Comparison of ENCODE assay signal across 28 cellular contexts in the genomic region with DNA sequence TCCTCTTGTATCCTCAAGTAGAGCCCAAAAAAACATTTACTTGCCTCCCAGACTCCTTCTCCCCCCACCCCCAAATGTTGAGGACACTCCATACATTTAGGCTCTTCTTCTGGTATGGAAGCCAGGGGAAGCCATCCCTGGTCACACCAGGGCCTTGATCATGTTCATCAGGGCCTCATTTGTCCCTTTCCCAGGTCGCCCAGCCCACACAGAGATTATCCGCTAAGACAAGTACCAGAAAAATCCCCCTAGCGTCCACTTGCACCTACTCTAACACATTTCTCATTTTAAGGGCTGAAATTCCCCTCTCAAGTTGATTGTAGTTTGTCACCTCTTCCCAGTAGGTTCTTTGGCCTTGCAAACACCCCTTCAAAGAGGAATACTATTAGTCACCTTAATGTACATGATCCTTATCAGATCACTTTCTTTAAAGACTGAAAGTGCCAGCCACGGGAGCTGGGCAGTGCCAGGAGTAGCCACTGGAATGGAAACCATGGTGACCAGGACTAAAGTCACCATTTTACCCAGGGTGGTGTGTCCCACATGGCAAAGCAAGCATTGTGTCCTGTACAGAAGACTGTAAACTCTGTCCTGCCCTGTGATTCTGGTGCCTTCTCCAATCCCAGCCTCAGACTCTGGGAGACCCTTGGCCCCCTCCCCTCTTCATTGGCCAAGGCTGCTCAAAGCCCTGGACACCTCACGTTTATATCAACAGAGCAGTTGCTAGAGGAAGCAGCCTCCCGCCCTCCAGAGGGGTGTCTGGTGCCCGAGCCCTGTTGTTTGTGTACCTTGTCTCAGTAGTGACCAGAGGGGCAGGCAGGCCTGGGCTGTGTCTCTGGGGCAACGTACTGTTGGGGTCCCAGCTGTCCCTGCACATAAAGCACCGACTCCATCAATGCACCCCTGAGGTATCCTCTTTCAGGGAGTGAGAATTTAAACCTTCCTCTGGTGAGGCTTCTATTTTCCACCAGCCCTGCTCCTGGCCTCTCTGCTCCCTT. TPM values are rescaled to one million over a fixed set of nuclear protein-coding genes. Genes with fewer than 3 reads are reported as not detected.
A peak's percentile ranks its signal among the peaks of the same experiment; 100 is the strongest.
DNase-seq lines count a peak whose midpoint lies in the region; ATAC-seq and TF ChIP-seq lines count a peak whose summit lies in the region.
"Had no signal": no experiment of that assay in that cellular context is flagged by ENCODE, and none has a peak within 500 bp of the region (broad histone marks: within the 10 kb centered on the region; RNA-seq: fewer than 3 reads in every experiment).

No MANE protein-coding gene starts in this region.

- H3K9me2 ChIP-seq in PC-9 (ENCODE audit: insufficient read depth) = no peaks in the 10 kb centered on the region

- H3K9me3 Mint-ChIP-seq in stimulated activated effector memory CD8-positive, alpha-beta T cell treated with anti-CD3 and anti-CD28 coated beads, Interleukin-12 subunit alpha, Interleukin-12 subunit beta, amount 100 ng/mL, for 72 hours = no peaks in the 10 kb centered on the region
- H3K9me3 Mint-ChIP-seq in activated T-helper 1 cell treated with anti-CD3 and anti-CD28 coated beads, Interleukin-12 subunit alpha, Interleukin-12 subunit beta, Interleukin-2, Interleukin-4 antibody, amounts not matched to agents 30 ng/mL and 10 ng/mL and 1 ng/mL, durations not matched to agents 14 hours and 24 hours and 36 hours = no peaks in the 10 kb centered on the region
- H3K9me3 Mint-ChIP-seq: memory B cell; T-helper 1 cell treated with Interleukin-12 subunit alpha and Interleukin-12 subunit beta and Interleukin-4 antibody, amounts not matched to agents 30 μg/mL and 1 μg/mL, for 36 hours had no signal

- H3K9ac ChIP-seq in mesendoderm (ENCODE audit: low read length) = no peak overlapping the region

- peaks cover 2% of the 10 kb centered on the region for H3K27me3 Mint-ChIP-seq in activated T-helper 1 cell treated with anti-CD3 and anti-CD28 coated beads, Interleukin-12 subunit alpha, Interleukin-12 subunit beta, Interleukin-2, Interleukin-4 antibody, amounts not matched to agents 30 ng/mL and 10 ng/mL and 1 ng/mL, durations not matched to agents 14 hours and 24 hours and 36 hours (ENCODE audit: insufficient read depth)
- H3K27me3 Mint-ChIP-seq: memory B cell had no signal

- no peak overlapping the region for H4K8ac ChIP-seq in mesendoderm (ENCODE audit: low read depth, low read length)

- peaks cover 6% of the 10 kb centered on the region for H3K36me3 Mint-ChIP-seq in stimulated activated effector memory CD8-positive, alpha-beta T cell treated with anti-CD3 and anti-CD28 coated beads, Interleukin-12 subunit alpha, Interleukin-12 subunit beta, amount 100 ng/mL, for 72 hours
- H3K36me3 Mint-ChIP-seq in activated T-helper 1 cell treated with anti-CD3 and anti-CD28 coated beads, Interleukin-12 subunit alpha, Interleukin-12 subunit beta, Interleukin-2, Interleukin-4 antibody, amounts not matched to agents 30 ng/mL and 10 ng/mL and 1 ng/mL, durations not matched to agents 14 hours and 24 hours and 36 hours (ENCODE audit: low read depth) = peaks cover 4% of the 10 kb centered on the region

- no peak overlapping the region for H2AFZ ChIP-seq in PC-9

- H3K56ac ChIP-seq in mesendoderm (ENCODE audit: low read length) = no peak overlapping the region

- no peak overlapping the region for H3K4me3 ChIP-seq in cardiac muscle cell
- H3K4me3 ChIP-seq in PC-9 = no peak overlapping the region
- H3K4me3 ChIP-seq in mesendoderm (ENCODE audit: low read length) = no peak overlapping the region
- H3K4me3 ChIP-seq: skin epidermis, upper lobe of left lung had no signal

- H3K4me3 Mint-ChIP-seq in stimulated activated effector memory CD8-positive, alpha-beta T cell treated with anti-CD3 and anti-CD28 coated beads, Interleukin-12 subunit alpha, Interleukin-12 subunit beta, amount 100 ng/mL, for 72 hours = no peak overlapping the region
- no peak overlapping the region for H3K4me3 Mint-ChIP-seq in activated T-helper 1 cell treated with anti-CD3 and anti-CD28 coated beads, Interleukin-12 subunit alpha, Interleukin-12 subunit beta, Interleukin-2, Interleukin-4 antibody, amounts not matched to agents 30 ng/mL and 10 ng/mL and 1 ng/mL, durations not matched to agents 14 hours and 24 hours and 36 hours
- H3K4me3 Mint-ChIP-seq: memory B cell; T-helper 1 cell treated with Interleukin-12 subunit alpha and Interleukin-12 subunit beta and Interleukin-4 antibody, amounts not matched to agents 30 μg/mL and 1 μg/mL, for 36 hours had no signal

- TF ChIP-seq CTCF in cardiac muscle cell (IDR thresholded peaks at IDR 0.05; ENCODE audit: low read depth, low read length) (no peak), PC-9 (conservative IDR thresholded peaks at IDR 0.05) (no peak)

- no CpG with 5 or more reads among the region's 9 CpGs for WGBS in mesendoderm (ENCODE audit: extremely low coverage, insufficient coverage, low lambda C conversion rate)

- no peak overlapping the region for H4K5ac ChIP-seq in mesendoderm (ENCODE audit: low read length)

- H3K27me3 ChIP-seq in cardiac muscle cell (no peaks in the 10 kb centered on the region), PC-9 (ENCODE audit: insufficient read depth, low read depth) (no peaks in the 10 kb centered on the region), mesendoderm (ENCODE audit: insufficient read depth, low read length, poor library complexity) (no peaks in the 10 kb centered on the region)
- H3K27me3 ChIP-seq: brain microvascular endothelial cell, upper lobe of left lung had no signal

- H3K9me3 ChIP-seq in cardiac muscle cell (ENCODE audit: low read depth) (no peaks in the 10 kb centered on the region), PC-9 (ENCODE audit: insufficient read depth, low read depth) (no peaks in the 10 kb centered on the region)
- H3K9me3 ChIP-seq: upper lobe of left lung had no signal

- H3K79me2 ChIP-seq in PC-9 (ENCODE audit: low read depth) (no peaks in the 10 kb centered on the region), mesendoderm (ENCODE audit: control insufficient read depth, insufficient read depth, low read length) (no peaks in the 10 kb centered on the region)

- H2AK5ac ChIP-seq in mesendoderm (ENCODE audit: low read length) = no peak overlapping the region

- peaks cover 15% of the 10 kb centered on the region for H3K4me1 Mint-ChIP-seq in stimulated activated effector memory CD8-positive, alpha-beta T cell treated with anti-CD3 and anti-CD28 coated beads, Interleukin-12 subunit alpha, Interleukin-12 subunit beta, amount 100 ng/mL, for 72 hours
- peaks cover 16% of the 10 kb centered on the region for H3K4me1 Mint-ChIP-seq in activated T-helper 1 cell treated with anti-CD3 and anti-CD28 coated beads, Interleukin-12 subunit alpha, Interleukin-12 subunit beta, Interleukin-2, Interleukin-4 antibody, amounts not matched to agents 30 ng/mL and 10 ng/mL and 1 ng/mL, durations not matched to agents 14 hours and 24 hours and 36 hours (ENCODE audit: low read depth)

- ATAC-seq in Right ventricle myocardium superior (ENCODE audit: poor library complexity) = no peak
- ATAC-seq in stimulated activated effector memory CD8-positive, alpha-beta T cell treated with anti-CD3 and anti-CD28 coated beads, Interleukin-12 subunit alpha, Interleukin-12 subunit beta, amount 100 ng/mL, for 72 hours = no peak
- ATAC-seq in HG02571 (IDR thresholded peaks at IDR 0.05; ENCODE audit: unreplicated experiment) = no peak

- H2BK15ac ChIP-seq in mesendoderm (replicated peaks; ENCODE audit: low read depth) = no peak overlapping the region

- H3K23ac ChIP-seq in mesendoderm (ENCODE audit: low read length) = no peak overlapping the region

- no peaks in the 10 kb centered on the region for H3K79me1 ChIP-seq in mesendoderm (ENCODE audit: low read length)

- H3K27ac Mint-ChIP-seq in stimulated activated effector memory CD8-positive, alpha-beta T cell treated with anti-CD3 and anti-CD28 coated beads, Interleukin-12 subunit alpha, Interleukin-12 subunit beta, amount 100 ng/mL, for 72 hours = peak overlapping the region; percentile 8
- no peak overlapping the region for H3K27ac Mint-ChIP-seq in activated T-helper 1 cell treated with anti-CD3 and anti-CD28 coated beads, Interleukin-12 subunit alpha, Interleukin-12 subunit beta, Interleukin-2, Interleukin-4 antibody, amounts not matched to agents 30 ng/mL and 10 ng/mL and 1 ng/mL, durations not matched to agents 14 hours and 24 hours and 36 hours
- H3K27ac Mint-ChIP-seq: memory B cell; T-helper 1 cell treated with Interleukin-12 subunit alpha and Interleukin-12 subunit beta and Interleukin-4 antibody, amounts not matched to agents 30 μg/mL and 1 μg/mL, for 36 hours had no signal

- no peaks in the 10 kb centered on the region for H3F3A ChIP-seq in PC-9 (ENCODE audit: insufficient read depth, low read depth)

- H3K36me3 ChIP-seq in cardiac muscle cell = no peaks in the 10 kb centered on the region
- H3K36me3 ChIP-seq in PC-9 (ENCODE audit: low read depth) = no peaks in the 10 kb centered on the region
- H3K36me3 ChIP-seq in mesendoderm (ENCODE audit: control insufficient read depth, insufficient read depth, low read length) = no peaks in the 10 kb centered on the region
- H3K36me3 ChIP-seq: brain microvascular endothelial cell, upper lobe of left lung had no signal

- no TSS peak for BruUV-seq in PC-9 (replicated peaks; lab: Mats Ljungman, UMichigan)

- H3K27ac ChIP-seq in cardiac muscle cell (peak overlapping the region; percentile 96), PC-9 (no peak overlapping the region), mesendoderm (ENCODE audit: low read depth, low read length) (no peak overlapping the region)
- H3K27ac ChIP-seq: brain microvascular endothelial cell, skin epidermis, upper lobe of left lung had no signal

- DNase-seq in cardiac muscle cell (ENCODE audit: low read depth in 1 of 2, low spot score in 1 of 2) (no peak), Right ventricle myocardium superior (no peak), PC-9 (peak; percentile 35 to 55), mesendoderm (peak; percentile 35), GOT3 (lab: John Stamatoyannopoulos, UW) (no peak)
- DNase-seq in stimulated activated effector memory CD8-positive, alpha-beta T cell treated with anti-CD3 and anti-CD28 coated beads, Interleukin-12 subunit alpha, Interleukin-12 subunit beta, amount 100 ng/mL, for 72 hours (ENCODE audit: low spot score in 2 of 2) = no peak
- no peak for DNase-seq in activated T-helper 1 cell treated with anti-CD3 and anti-CD28 coated beads, Interleukin-12 subunit alpha, Interleukin-12 subunit beta, Interleukin-2, Interleukin-4 antibody, amounts not matched to agents 30 ng/mL and 10 ng/mL and 1 ng/mL, durations not matched to agents 14 hours and 24 hours and 36 hours (ENCODE audit: low spot score)
- DNase-seq: activated CD4-positive, alpha-beta T cell treated with anti-CD3 and anti-CD28 coated beads for 1 hour; activated gamma-delta T cell; activated T-cell treated with anti-CD3 and anti-CD28 coated beads for 4 hours; brain microvascular endothelial cell; HCEC 1CT; kidney; NCI-H1105; NCI-H2029 treated with DMSO at 0.1 percent for 48 hours; NCI-H774; stimulated activated CD4-positive, alpha-beta T cell treated with anti-CD3 and anti-CD28 coated beads, Interleukin-2, amount 100 ng/mL, for 24 hours; upper lobe of left lung had no signal

- no peak overlapping the region for H3K18ac ChIP-seq in mesendoderm (ENCODE audit: low read length)

- no peak overlapping the region for H3K4ac ChIP-seq in mesendoderm (ENCODE audit: low read depth, low read length)

- POLR2A ChIA-PET in PC-9 (lab: Charles Lee; ENCODE audit: unreplicated experiment) = no interaction called here

- no peak overlapping the region for H2BK120ac ChIP-seq in mesendoderm (ENCODE audit: low read depth, low read length)

- intact Hi-C loops in Right ventricle myocardium superior (cut with DNase I) = no loop called here
- intact Hi-C loops in PC-9 (cut with micrococcal nuclease; ENCODE audit: unreplicated experiment) = no loop called here
- intact Hi-C loops in activated T-helper 1 cell treated with anti-CD3 and anti-CD28 coated beads, Interleukin-12 subunit alpha, Interleukin-12 subunit beta, Interleukin-2, Interleukin-4 antibody, amounts not matched to agents 30 ng/mL and 10 ng/mL and 1 ng/mL, durations not matched to agents 14 hours and 24 hours and 36 hours (cut with micrococcal nuclease) = no loop called here

- H4K20me1 ChIP-seq in PC-9 (ENCODE audit: insufficient read depth) = no peaks in the 10 kb centered on the region

- CTCF ChIA-PET in PC-9 (lab: Charles Lee) = no interaction called here

- H3K4me2 ChIP-seq in PC-9 = no peak overlapping the region
- H3K4me2 ChIP-seq in mesendoderm (ENCODE audit: low read length) = no peak overlapping the region

- H3K4me1 ChIP-seq in cardiac muscle cell (ENCODE audit: low read depth) (peaks cover 72% of the 10 kb centered on the region), PC-9 (replicated peaks; ENCODE audit: insufficient read depth) (no peaks in the 10 kb centered on the region), mesendoderm (ENCODE audit: control insufficient read depth, low read depth, low read length) (peaks cover 12% of the 10 kb centered on the region)

- H2BK5ac ChIP-seq in mesendoderm (ENCODE audit: low read length) = no peak overlapping the region

RNA-seq across cellular contexts. Expression of gene APOBEC2, which starts 5.0 kb away (rescaled TPM):
- total RNA-seq in cardiac muscle cell (135 and 172 TPM in 2 replicates), Right ventricle myocardium superior (211 TPM), PC-9 (2021) (not detected in 2 replicates)
- polyA plus RNA-seq in cardiac muscle cell = 107 and 156 TPM in 2 replicates
- polyA plus RNA-seq in mesendoderm (2013, experiment 1 of 2) = not detected
- not detected for polyA plus RNA-seq in mesendoderm (2013, experiment 2 of 2)
- not detected in 2 replicates for total RNA-seq in activated T-helper 1 cell treated with anti-CD3 and anti-CD28 coated beads, Interleukin-12 subunit alpha, Interleukin-12 subunit beta, Interleukin-2, Interleukin-4 antibody, amounts not matched to agents 30 ng/mL and 10 ng/mL and 1 ng/mL, durations not matched to agents 14 hours and 24 hours and 36 hours
- total RNA-seq: chondrocyte, kidney, M059J, pulmonary artery endothelial cell, RPMI7951, subcutaneous adipose tissue, upper lobe of left lung had no signal
- polyA plus RNA-seq: BJ had no signal

RNA-seq across cellular contexts. Expression of gene TSPO2, which starts 5.8 kb away (rescaled TPM):
- not detected in 2 replicates for total RNA-seq in cardiac muscle cell
- polyA plus RNA-seq in cardiac muscle cell = not detected in 2 replicates
- total RNA-seq in Right ventricle myocardium superior = not detected
- total RNA-seq in PC-9 (2021) = not detected in 2 replicates
- not detected for polyA plus RNA-seq in mesendoderm (2013, experiment 1 of 2)
- not detected for polyA plus RNA-seq in mesendoderm (2013, experiment 2 of 2)
- not detected in 2 replicates for total RNA-seq in activated T-helper 1 cell treated with anti-CD3 and anti-CD28 coated beads, Interleukin-12 subunit alpha, Interleukin-12 subunit beta, Interleukin-2, Interleukin-4 antibody, amounts not matched to agents 30 ng/mL and 10 ng/mL and 1 ng/mL, durations not matched to agents 14 hours and 24 hours and 36 hours
- total RNA-seq: chondrocyte, M059J, pulmonary artery endothelial cell, RPMI7951, subcutaneous adipose tissue, upper lobe of left lung had no signal
- polyA plus RNA-seq: BJ had no signal

RNA-seq across cellular contexts. Expression of gene UNC5CL, which starts 9.0 kb away (rescaled TPM):
- total RNA-seq in cardiac muscle cell (7.6 and 13.9 TPM in 2 replicates), Right ventricle myocardium superior (0.40 TPM), PC-9 (2021) (1.7 and 2.1 TPM in 2 replicates)
- polyA plus RNA-seq in cardiac muscle cell = 3.3 and 5.3 TPM in 2 replicates
- polyA plus RNA-seq in mesendoderm (2013, experiment 1 of 2) = 0.53 TPM
- 0.42 TPM for polyA plus RNA-seq in mesendoderm (2013, experiment 2 of 2)
- total RNA-seq in activated T-helper 1 cell treated with anti-CD3 and anti-CD28 coated beads, Interleukin-12 subunit alpha, Interleukin-12 subunit beta, Interleukin-2, Interleukin-4 antibody, amounts not matched to agents 30 ng/mL and 10 ng/mL and 1 ng/mL, durations not matched to agents 14 hours and 24 hours and 36 hours = 0.93 and 0.99 TPM in 2 replicates
- polyA plus RNA-seq: BJ had no signal

RNA-seq across cellular contexts. Expression of gene OARD1, which starts 24.1 kb away (rescaled TPM):
- 22.4 and 27.5 TPM in 2 replicates for total RNA-seq in cardiac muscle cell
- polyA plus RNA-seq in cardiac muscle cell = 56.3 and 80.0 TPM in 2 replicates
- 19.7 TPM for total RNA-seq in Right ventricle myocardium superior
- total RNA-seq in PC-9 (2021) = 30.7 and 35.0 TPM in 2 replicates
- 33.0 TPM for polyA plus RNA-seq in mesendoderm (2013, experiment 1 of 2)
- 33.7 TPM for polyA plus RNA-seq in mesendoderm (2013, experiment 2 of 2)
- total RNA-seq in activated T-helper 1 cell treated with anti-CD3 and anti-CD28 coated beads, Interleukin-12 subunit alpha, Interleukin-12 subunit beta, Interleukin-2, Interleukin-4 antibody, amounts not matched to agents 30 ng/mL and 10 ng/mL and 1 ng/mL, durations not matched to agents 14 hours and 24 hours and 36 hours = 26.8 and 30.4 TPM in 2 replicates

RNA-seq across cellular contexts. Expression of gene NFYA, which starts 24.7 kb away (rescaled TPM):
- total RNA-seq in cardiac muscle cell (9.8 and 14.4 TPM in 2 replicates), Right ventricle myocardium superior (9.5 TPM), PC-9 (2021) (27.3 and 31.9 TPM in 2 replicates)
- polyA plus RNA-seq in cardiac muscle cell = 8.0 and 14.5 TPM in 2 replicates
- 17.2 TPM for polyA plus RNA-seq in mesendoderm (2013, experiment 1 of 2)
- polyA plus RNA-seq in mesendoderm (2013, experiment 2 of 2) = 17.8 TPM
- total RNA-seq in activated T-helper 1 cell treated with anti-CD3 and anti-CD28 coated beads, Interleukin-12 subunit alpha, Interleukin-12 subunit beta, Interleukin-2, Interleukin-4 antibody, amounts not matched to agents 30 ng/mL and 10 ng/mL and 1 ng/mL, durations not matched to agents 14 hours and 24 hours and 36 hours = 29.6 and 30.1 TPM in 2 replicates

Comparison
In these comparisons a context has a peak if more than half of its experiments do, and no peak if none do; other contexts are left out.
1. DNase-seq: peak in PC-9 (2 of 2) and mesendoderm (single experiment); none in cardiac muscle cell (0 of 2), Right ventricle myocardium superior (single experiment), stimulated activated effector memory CD8-positive, alpha-beta T cell treated with anti-CD3 and anti-CD28 coated beads, Interleukin-12 subunit alpha, Interleukin-12 subunit beta, amount 100 ng/mL, for 72 hours (0 of 2), GOT3 (single experiment) and activated T-helper 1 cell treated with anti-CD3 and anti-CD28 coated beads, Interleukin-12 subunit alpha, Interleukin-12 subunit beta, Interleukin-2, Interleukin-4 antibody, amounts not matched to agents 30 ng/mL and 10 ng/mL and 1 ng/mL, durations not matched to agents 14 hours and 24 hours and 36 hours (single experiment).
2. RNA of gene APOBEC2, which starts 5.0 kb away (total RNA-seq): 211 TPM in Right ventricle myocardium superior (single experiment) and 135 to 172 TPM in cardiac muscle cell; not detected in PC-9 and not detected in activated T-helper 1 cell treated with anti-CD3 and anti-CD28 coated beads, Interleukin-12 subunit alpha, Interleukin-12 subunit beta, Interleukin-2, Interleukin-4 antibody, amounts not matched to agents 30 ng/mL and 10 ng/mL and 1 ng/mL, durations not matched to agents 14 hours and 24 hours and 36 hours; every median in the first group is over 100 times any median in the second.